In genomic region chr16:59168715-59169114, GRCh38 we compare ENCODE assay signal across 23 cellular contexts.
"Had no signal": no experiment of that assay in that cellular context is flagged by ENCODE, and none has a peak within 500 bp of the region (broad histone marks: within the 10 kb centered on the region; RNA-seq: fewer than 3 reads in every experiment).

No MANE protein-coding gene starts in this region.

- H3K27ac Mint-ChIP-seq: natural killer cell; stimulated activated naive B cell treated with anti-CD40 and anti-IgM and Interleukin-4, amounts not matched to agents 10 μg/mL and 1 μg/mL and 100 μg/mL, for 72 hours; stimulated activated naive CD8-positive, alpha-beta T cell treated with anti-CD3 and anti-CD28 coated beads, Interleukin-15, Interleukin-2, amounts not matched to agents 100 ng/mL and 50 ng/mL, for 24 hours had no signal

- H3K9me3 ChIP-seq: esophagus muscularis mucosa, heart right ventricle, lower lobe of right lung, ovary, right lobe of liver, transverse colon, upper lobe of right lung, uterus had no signal

- H3K4me1 Mint-ChIP-seq: natural killer cell; stimulated activated naive B cell treated with anti-CD40 and anti-IgM and Interleukin-4, amounts not matched to agents 10 μg/mL and 1 μg/mL and 100 μg/mL, for 72 hours had no signal

- H3K4me3 ChIP-seq: coronary artery, esophagus muscularis mucosa, heart right ventricle, lower lobe of right lung, ovary, right lobe of liver, transverse colon, upper lobe of right lung, uterus had no signal

- DNase-seq: dermis blood vessel endothelial cell; effector memory CD4-positive, alpha-beta T cell; foreskin melanocyte; glutamatergic neuron; heart right ventricle; hippocampal formation; left ventricle myocardium superior; lower lobe of right lung; natural killer cell; occipital lobe; ovary; posterior cingulate gyrus; right lobe of liver; small intestine; stimulated activated CD4-positive, alpha-beta T cell treated with anti-CD3 and anti-CD28 coated beads, Interleukin-15, amount 100 ng/mL, for 24 hours; stimulated activated CD4-positive, alpha-beta T cell treated with anti-CD3 and anti-CD28 coated beads, Interleukin-2, amount 100 ng/mL, for 48 hours; stimulated activated naive B cell treated with anti-CD40 and anti-IgM and Interleukin-4, amounts not matched to agents 10 μg/mL and 1 μg/mL and 100 μg/mL, for 72 hours; transverse colon; upper lobe of right lung; uterus had no signal

- H3K27me3 Mint-ChIP-seq: stimulated activated naive B cell treated with anti-CD40 and anti-IgM and Interleukin-4, amounts not matched to agents 10 μg/mL and 1 μg/mL and 100 μg/mL, for 72 hours; stimulated activated naive CD8-positive, alpha-beta T cell treated with anti-CD3 and anti-CD28 coated beads, Interleukin-15, Interleukin-2, amounts not matched to agents 100 ng/mL and 50 ng/mL, for 24 hours had no signal

- H3K4me1 ChIP-seq: heart right ventricle, lower lobe of right lung, right lobe of liver, transverse colon, upper lobe of right lung, uterus had no signal

- H3K36me3 ChIP-seq: esophagus muscularis mucosa, heart right ventricle, lower lobe of right lung, ovary, right lobe of liver, transverse colon, upper lobe of right lung, uterus had no signal

- H3K27me3 ChIP-seq: esophagus muscularis mucosa, heart right ventricle, ovary, right lobe of liver, transverse colon, upper lobe of right lung, uterus had no signal

- H3K4me3 Mint-ChIP-seq: natural killer cell; stimulated activated naive B cell treated with anti-CD40 and anti-IgM and Interleukin-4, amounts not matched to agents 10 μg/mL and 1 μg/mL and 100 μg/mL, for 72 hours; stimulated activated naive CD8-positive, alpha-beta T cell treated with anti-CD3 and anti-CD28 coated beads, Interleukin-15, Interleukin-2, amounts not matched to agents 100 ng/mL and 50 ng/mL, for 24 hours had no signal

- H3K27ac ChIP-seq: coronary artery, esophagus muscularis mucosa, heart right ventricle, lower lobe of right lung, ovary, right lobe of liver, transverse colon, upper lobe of right lung, uterus had no signal

- ATAC-seq: heart right ventricle; left ventricle myocardium superior; lower lobe of right lung; natural killer cell; right lobe of liver; stimulated activated naive B cell treated with anti-CD40 and anti-IgM and Interleukin-4, amounts not matched to agents 10 μg/mL and 1 μg/mL and 100 μg/mL, for 72 hours; upper lobe of right lung had no signal

- H3K36me3 Mint-ChIP-seq: natural killer cell; stimulated activated naive B cell treated with anti-CD40 and anti-IgM and Interleukin-4, amounts not matched to agents 10 μg/mL and 1 μg/mL and 100 μg/mL, for 72 hours had no signal

- H3K9me3 Mint-ChIP-seq: stimulated activated naive CD8-positive, alpha-beta T cell treated with anti-CD3 and anti-CD28 coated beads, Interleukin-15, Interleukin-2, amounts not matched to agents 100 ng/mL and 50 ng/mL, for 24 hours had no signal
